1 cellular context compared by ENCODE assay signal in genomic region chr2:62685986-62686625, GRCh38.
TF ChIP-seq lines count a peak whose summit lies in the region.

No MANE protein-coding gene starts in this region.

TF ChIP-seq in H1, 55 proteins besides CTCF, POLR2A, EP300 and RAD21:
- TF ChIP-seq KDM4A (IDR thresholded peaks at IDR 0.05; ENCODE audit: low read depth, low read length, severe bottlenecking) (no peak), RFX5 (IDR thresholded peaks at IDR 0.05; ENCODE audit: borderline replicate concordance, low read depth, low read length) (no peak), EGR1 (IDR thresholded peaks at IDR 0.05; ENCODE audit: borderline replicate concordance, low read depth, low read length) (no peak), TEAD4 (IDR thresholded peaks at IDR 0.05; ENCODE audit: low read depth, low read length) (no peak), POLR2AphosphoS5 (IDR thresholded peaks at IDR 0.05; ENCODE audit: low read depth, low read length) (no peak), BACH1 (IDR thresholded peaks at IDR 0.05; ENCODE audit: low read length) (no peak), TAF7 (optimal IDR thresholded peaks at IDR 0.05; ENCODE audit: borderline replicate concordance, low read depth, low read length) (no peak), NRF1 (IDR thresholded peaks at IDR 0.05; ENCODE audit: low read depth, low read length) (no peak), POU5F1 (IDR thresholded peaks at IDR 0.05; ENCODE audit: low read depth, low read length) (no peak), GTF2F1 (IDR thresholded peaks at IDR 0.05; ENCODE audit: borderline replicate concordance, low read depth, low read length) (no peak), RXRA (IDR thresholded peaks at IDR 0.05; ENCODE audit: insufficient read depth, low read depth, low read length) (no peak), SRF (IDR thresholded peaks at IDR 0.05; ENCODE audit: low read depth, low read length) (no peak), SIN3A (conservative IDR thresholded peaks at IDR 0.05 in 1 of 2, IDR thresholded peaks at IDR 0.05 in 1 of 2; ENCODE audit: low read depth in 1 of 2, low read length in 2 of 2) (no peak), SAP30 (IDR thresholded peaks at IDR 0.05; ENCODE audit: insufficient read depth, insufficient replicate concordance, low read length) (no peak)
